ENCODE assay signal across 22 cellular contexts in the genomic region with DNA sequence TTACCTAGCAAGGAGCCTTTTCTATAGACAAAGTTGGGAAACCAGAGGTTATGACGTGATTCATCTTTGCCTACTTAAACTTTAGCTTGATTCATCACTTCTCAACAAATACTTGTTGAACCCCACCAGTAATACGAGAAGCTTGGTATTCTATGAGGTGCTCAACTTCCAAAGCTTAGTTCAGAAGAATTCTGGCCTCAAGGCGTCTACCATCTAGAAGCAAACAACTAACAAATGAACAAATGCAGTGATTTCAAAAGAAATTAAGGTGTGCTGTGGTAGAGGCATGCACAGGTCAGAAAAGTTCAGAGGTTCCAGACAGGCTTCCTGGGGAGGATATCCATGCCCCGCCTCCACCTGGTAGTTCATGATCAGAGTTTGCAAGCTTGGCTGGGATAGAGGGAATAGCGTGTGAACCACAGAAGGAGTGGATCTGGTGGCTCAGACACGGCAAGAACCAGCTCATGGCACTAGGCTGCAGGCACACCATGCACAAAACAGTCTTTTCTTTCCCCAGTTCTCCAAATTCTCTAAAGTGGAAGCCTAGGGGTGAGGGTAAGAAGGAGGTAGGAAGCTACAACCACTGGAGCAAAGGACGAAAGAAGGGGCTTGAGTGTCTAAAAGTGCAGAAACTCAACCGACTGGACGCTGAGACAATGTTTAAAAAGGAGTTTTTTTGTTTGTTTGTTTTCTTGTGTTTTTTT.
"Had no signal": no experiment of that assay in that cellular context is flagged by ENCODE, and none has a peak within 500 bp of the region (broad histone marks: within the 10 kb centered on the region; RNA-seq: fewer than 3 reads in every experiment).

No MANE protein-coding gene starts in this region.

- H3K27ac Mint-ChIP-seq: endodermal cell; naive thymus-derived CD8-positive, alpha-beta T cell; stimulated activated naive B cell treated with anti-CD40 and anti-IgM and Interleukin-4, amounts not matched to agents 10 μg/mL and 1 μg/mL and 100 μg/mL, for 72 hours; stimulated activated naive CD8-positive, alpha-beta T cell treated with anti-CD3 and anti-CD28 coated beads, Interleukin-15, amount 100 ng/mL, for 72 hours had no signal

- H3K4me3 Mint-ChIP-seq: endodermal cell; naive thymus-derived CD8-positive, alpha-beta T cell; stimulated activated naive B cell treated with anti-CD40 and anti-IgM and Interleukin-4, amounts not matched to agents 10 μg/mL and 1 μg/mL and 100 μg/mL, for 72 hours; stimulated activated naive CD8-positive, alpha-beta T cell treated with anti-CD3 and anti-CD28 coated beads, Interleukin-15, amount 100 ng/mL, for 72 hours had no signal

- H3K4me1 ChIP-seq: gastrocnemius medialis, heart right ventricle, spleen, testis, tibial nerve had no signal

- H3K4me1 Mint-ChIP-seq: endodermal cell; stimulated activated naive B cell treated with anti-CD40 and anti-IgM and Interleukin-4, amounts not matched to agents 10 μg/mL and 1 μg/mL and 100 μg/mL, for 72 hours; stimulated activated naive CD8-positive, alpha-beta T cell treated with anti-CD3 and anti-CD28 coated beads, Interleukin-15, amount 100 ng/mL, for 72 hours had no signal

- H3K36me3 ChIP-seq: heart right ventricle, neutrophil, spleen, tibial nerve had no signal

- H3K4me3 ChIP-seq: coronary artery, gastrocnemius medialis, heart right ventricle, mucosa of descending colon, spleen, testis, tibial nerve had no signal

- H3K27me3 ChIP-seq: gastrocnemius medialis, heart right ventricle, neutrophil, spleen, testis, tibial nerve had no signal

- H3K9me3 ChIP-seq: gastrocnemius medialis, mucosa of descending colon, neutrophil, spleen, testis, tibial nerve had no signal

- ATAC-seq: esophagus mucosa; gastrocnemius medialis; heart right ventricle; left lobe of liver; mucosa of descending colon; naive thymus-derived CD8-positive, alpha-beta T cell; sciatic nerve; stimulated activated naive B cell treated with anti-CD40 and anti-IgM and Interleukin-4, amounts not matched to agents 10 μg/mL and 1 μg/mL and 100 μg/mL, for 72 hours; stimulated activated naive CD8-positive, alpha-beta T cell treated with anti-CD3 and anti-CD28 coated beads, Interleukin-15, amount 100 ng/mL, for 72 hours had no signal

- H3K27me3 Mint-ChIP-seq: stimulated activated naive B cell treated with anti-CD40 and anti-IgM and Interleukin-4, amounts not matched to agents 10 μg/mL and 1 μg/mL and 100 μg/mL, for 72 hours had no signal

- H3K9me3 Mint-ChIP-seq: endodermal cell; naive thymus-derived CD8-positive, alpha-beta T cell; stimulated activated naive B cell treated with anti-CD40 and anti-IgM and Interleukin-4, amounts not matched to agents 10 μg/mL and 1 μg/mL and 100 μg/mL, for 72 hours; stimulated activated naive CD8-positive, alpha-beta T cell treated with anti-CD3 and anti-CD28 coated beads, Interleukin-15, amount 100 ng/mL, for 72 hours had no signal

- DNase-seq: effector CD4-positive, alpha-beta T cell; endodermal cell; gastrocnemius medialis; heart right ventricle; hypothalamus; islet precursor cell; mucosa of descending colon; naive thymus-derived CD8-positive, alpha-beta T cell; posterior cingulate gyrus; spleen; stimulated activated CD4-positive, alpha-beta T cell treated with anti-CD3 and anti-CD28 coated beads, Interleukin-15, amount 100 ng/mL, for 24 hours; stimulated activated CD4-positive, alpha-beta T cell treated with anti-CD3 and anti-CD28 coated beads, Interleukin-2, amount 100 ng/mL, for 24 hours; stimulated activated CD4-positive, alpha-beta T cell treated with anti-CD3 and anti-CD28 coated beads, Interleukin-4, amount 100 ng/mL, for 4 hours; stimulated activated naive B cell treated with anti-CD40 and anti-IgM and Interleukin-4, amounts not matched to agents 10 μg/mL and 1 μg/mL and 100 μg/mL, for 72 hours; stimulated activated naive CD8-positive, alpha-beta T cell treated with anti-CD3 and anti-CD28 coated beads, Interleukin-15, amount 100 ng/mL, for 72 hours; testis had no signal

- H3K36me3 Mint-ChIP-seq: naive thymus-derived CD8-positive, alpha-beta T cell had no signal
